ENCODE assay signal across 8 cellular contexts in genomic region chr19:54481326-54481930, GRCh38. TPM values are rescaled to one million over a fixed set of nuclear protein-coding genes. Genes with fewer than 3 reads are reported as not detected.
DNase-seq lines count a peak whose midpoint lies in the region; ATAC-seq and TF ChIP-seq lines count a peak whose summit lies in the region.

No MANE protein-coding gene starts in this region.

- no peaks in the 10 kb centered on the region for H3K36me3 ChIP-seq in Loucy (ENCODE audit: insufficient read depth, low read length)

- no peak overlapping the region for H3K27ac Mint-ChIP-seq in T-helper 17 cell
- H3K27ac Mint-ChIP-seq in activated T-helper 17 cell treated with anti-CD3 and anti-CD28 coated beads, Interleukin-2, amount 50 U/mL, for 72 hours: no peak overlapping the region

- H3K36me3 Mint-ChIP-seq in T-helper 17 cell (ENCODE audit: low read depth): peaks cover 4% of the 10 kb centered on the region
- H3K36me3 Mint-ChIP-seq in activated T-helper 17 cell treated with anti-CD3 and anti-CD28 coated beads, Interleukin-2, amount 50 U/mL, for 72 hours (ENCODE audit: low read depth): no peaks in the 10 kb centered on the region

- ATAC-seq in T-helper 17 cell (peak; percentile 54), HG03457 (IDR thresholded peaks at IDR 0.05; ENCODE audit: unreplicated experiment) (no peak)
- ATAC-seq in activated T-helper 17 cell treated with anti-CD3 and anti-CD28 coated beads, Interleukin-2, amount 50 U/mL, for 72 hours (replicated peaks): no peak

- no peaks in the 10 kb centered on the region for H4K20me1 ChIP-seq in Loucy (ENCODE audit: insufficient read depth, low read length, poor library complexity, severe bottlenecking)

- H3K4me1 ChIP-seq in Loucy (ENCODE audit: insufficient read depth, low read length, poor library complexity, severe bottlenecking): peaks cover 3% of the 10 kb centered on the region

- no peaks in the 10 kb centered on the region for H3K79me2 ChIP-seq in Loucy (ENCODE audit: insufficient read depth, low read length)

- TF ChIP-seq CTCF in Loucy (conservative IDR thresholded peaks at IDR 0.05; ENCODE audit: low read length): peak; percentile 88

- H2AFZ ChIP-seq in Loucy (ENCODE audit: low read length): no peak overlapping the region

- DNase-seq in activated CD4-positive, alpha-beta T cell treated with anti-CD3 and anti-CD28 coated beads for 48 hours: peak; percentile 47
- DNase-seq in activated CD4-positive, alpha-beta T cell treated with anti-CD3 and anti-CD28 coated beads, Interleukin-2, amount 50 U/mL, for 1 hour: no peak
- DNase-seq in T-helper 17 cell (peak in 1 of 3 donors; percentile 34), ecto neural progenitor cell (ENCODE audit: low spot score) (peak; percentile 87), midbrain (lab: John Stamatoyannopoulos, UW) (peak; percentile 39)

- no peaks in the 10 kb centered on the region for H3K9me3 Mint-ChIP-seq in activated T-helper 17 cell treated with anti-CD3 and anti-CD28 coated beads, Interleukin-2, amount 50 U/mL, for 72 hours

- no peak overlapping the region for H3K4me3 Mint-ChIP-seq in T-helper 17 cell
- H3K4me3 Mint-ChIP-seq in activated T-helper 17 cell treated with anti-CD3 and anti-CD28 coated beads, Interleukin-2, amount 50 U/mL, for 72 hours: no peak overlapping the region

- H3K27me3 ChIP-seq in Loucy (ENCODE audit: insufficient read depth, low read length, poor library complexity, severe bottlenecking): no peaks in the 10 kb centered on the region

- no peak overlapping the region for H3K4me3 ChIP-seq in Loucy (ENCODE audit: low read length, poor library complexity, severe bottlenecking)

- no peaks in the 10 kb centered on the region for H3F3A ChIP-seq in Loucy (ENCODE audit: low read depth)

- no peak overlapping the region for H3K9ac ChIP-seq in Loucy (ENCODE audit: low read depth, low read length, poor library complexity, severe bottlenecking)

- no peaks in the 10 kb centered on the region for H3K9me2 ChIP-seq in Loucy (replicated peaks; ENCODE audit: low read depth, low read length)

- no peak overlapping the region for H3K4me2 ChIP-seq in Loucy (ENCODE audit: low read depth, low read length, poor library complexity, severe bottlenecking)

- H3K9me3 ChIP-seq in Loucy (ENCODE audit: insufficient read depth, low read depth, low read length) (no peaks in the 10 kb centered on the region), T-helper 17 cell (ENCODE audit: control insufficient read depth, low read length, poor library complexity, severe bottlenecking) (no peaks in the 10 kb centered on the region)

- H3K4me1 Mint-ChIP-seq in T-helper 17 cell: peaks cover 14% of the 10 kb centered on the region
- H3K4me1 Mint-ChIP-seq in activated T-helper 17 cell treated with anti-CD3 and anti-CD28 coated beads, Interleukin-2, amount 50 U/mL, for 72 hours: peaks cover 5% of the 10 kb centered on the region

- H3K27me3 Mint-ChIP-seq in T-helper 17 cell: peaks cover 50% of the 10 kb centered on the region
- peaks cover 34% of the 10 kb centered on the region for H3K27me3 Mint-ChIP-seq in activated T-helper 17 cell treated with anti-CD3 and anti-CD28 coated beads, Interleukin-2, amount 50 U/mL, for 72 hours

RNA-seq across cellular contexts. Expression of gene CDC42EP5, which starts 8.3 kb away (rescaled TPM):
- total RNA-seq in T-helper 17 cell: not detected
- total RNA-seq in activated T-helper 17 cell treated with anti-CD3 and anti-CD28 coated beads, Interleukin-2, amount 50 U/mL, for 72 hours: not detected

RNA-seq across cellular contexts. Expression of gene LENG9, which starts 17.9 kb away (rescaled TPM):
- 1 to 10 TPM; 4.4 to 6.0 TPM for total RNA-seq in T-helper 17 cell
- total RNA-seq in activated T-helper 17 cell treated with anti-CD3 and anti-CD28 coated beads, Interleukin-2, amount 50 U/mL, for 72 hours: 1 to 10 TPM; 3.1 to 4.4 TPM

RNA-seq across cellular contexts. Expression of gene LAIR2, which starts 21.2 kb away (rescaled TPM):
- total RNA-seq in T-helper 17 cell: 1 to 10 TPM in 1 of 2 donors, under 1 TPM in 1; 0.94 to 1.7 TPM
- under 1 TPM in 1 of 2 donors, not detected in 1; 0.66 TPM for total RNA-seq in activated T-helper 17 cell treated with anti-CD3 and anti-CD28 coated beads, Interleukin-2, amount 50 U/mL, for 72 hours

RNA-seq across cellular contexts. Expression of gene LENG8, which starts 32.4 kb away (rescaled TPM):
- total RNA-seq in T-helper 17 cell: 100 to 1,000 TPM; 471 to 480 TPM
- total RNA-seq in activated T-helper 17 cell treated with anti-CD3 and anti-CD28 coated beads, Interleukin-2, amount 50 U/mL, for 72 hours: 100 to 1,000 TPM; 153 to 200 TPM
